Comparison of ENCODE assay signal across 17 cellular contexts in the genomic region with DNA sequence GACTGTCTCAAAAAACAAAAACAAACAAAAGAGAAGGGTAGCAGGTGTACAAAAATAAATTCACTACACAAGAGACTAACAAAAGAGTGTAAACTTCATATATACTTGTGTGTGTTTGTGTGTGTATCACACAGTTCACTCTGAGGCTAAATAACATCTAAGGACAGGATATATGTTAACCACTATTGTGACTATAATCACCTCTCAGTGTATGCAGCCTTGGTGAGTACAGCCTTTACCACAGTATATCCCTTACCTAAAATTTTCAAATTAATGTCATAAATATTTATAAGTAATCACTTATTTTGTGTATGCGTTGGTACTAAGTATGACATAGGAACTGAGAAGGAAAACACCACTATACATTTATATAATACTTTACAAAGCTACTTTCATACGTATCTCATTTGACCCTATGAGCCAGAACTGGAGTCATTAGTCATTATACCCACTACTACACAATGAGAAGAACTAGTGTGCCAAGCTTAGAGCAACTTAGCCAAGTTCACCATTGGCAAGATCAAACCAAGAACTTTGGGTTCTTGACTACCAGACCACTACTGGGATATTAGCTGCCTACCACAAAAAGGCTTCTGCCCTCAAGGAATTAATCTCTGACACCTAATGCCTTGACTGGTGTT.
A peak's percentile ranks its signal among the peaks of the same experiment; 100 is the strongest.
DNase-seq lines count a peak whose midpoint lies in the region; ATAC-seq and TF ChIP-seq lines count a peak whose summit lies in the region.
"Had no signal": no experiment of that assay in that cellular context is flagged by ENCODE, and none has a peak within 500 bp of the region (broad histone marks: within the 10 kb centered on the region; RNA-seq: fewer than 3 reads in every experiment).

No MANE protein-coding gene starts in this region.

- peak overlapping the region; percentile 38 for H3K27ac ChIP-seq in left ventricle myocardium inferior (replicated peaks)

- H3K27me3 ChIP-seq in left ventricle myocardium inferior (ENCODE audit: low read depth) = no peaks in the 10 kb centered on the region

- intact Hi-C loops in left ventricle myocardium inferior (cut with micrococcal nuclease) (no loop called here), Right ventricle myocardium inferior (cut with DNase I) (loop anchor here (10.0 kb wide), 1 partner anchor 52 kb away; no protein-coding TSS in a partner anchor)

- no peak for TF ChIP-seq CTCF in left ventricle myocardium inferior (IDR thresholded peaks at IDR 0.05; ENCODE audit: borderline replicate concordance)

- no peak overlapping the region for H3K4me3 ChIP-seq in left ventricle myocardium inferior

- ATAC-seq in Right ventricle myocardium inferior = no peak
- ATAC-seq in activated T-helper 17 cell treated with anti-CD3 and anti-CD28 coated beads, Interleukin-2, amount 50 U/mL, for 72 hours (replicated peaks) = peak; percentile 93
- no peak for ATAC-seq in memory B cell (ENCODE audit: low read depth)
- no peak for ATAC-seq in SK-N-SH treated with all-trans-retinoic acid at 6 μM for 48 hours
- no peak for ATAC-seq in GM21717 (IDR thresholded peaks at IDR 0.05; ENCODE audit: unreplicated experiment)
- no peak for ATAC-seq in GM18520 (IDR thresholded peaks at IDR 0.05; ENCODE audit: unreplicated experiment)

- H3K36me3 Mint-ChIP-seq in activated T-helper 17 cell treated with anti-CD3 and anti-CD28 coated beads, Interleukin-2, amount 50 U/mL, for 72 hours (ENCODE audit: low read depth) = no peaks in the 10 kb centered on the region
- peaks cover 4% of the 10 kb centered on the region for H3K36me3 Mint-ChIP-seq in memory B cell

- DNase-seq in left ventricle myocardium inferior = no peak
- no peak for DNase-seq in Right ventricle myocardium inferior (ENCODE audit: missing footprints)
- DNase-seq in memory B cell (ENCODE audit: low spot score in 2 of 2) = no peak
- no peak for DNase-seq in hypothalamus (lab: John Stamatoyannopoulos, UW)
- DNase-seq: activated CD4-positive, alpha-beta T cell treated with anti-CD3 and anti-CD28 coated beads, Interleukin-2, amount 50 U/mL, for 4 hours; aorta; kidney; NCI-H1417 treated with DMSO at 0.1 percent for 48 hours; NK-92 treated with Interleukin-12 subunit alpha and Interleukin-12 subunit beta, amount 100 ng/mL, for 24 hours; nucleus accumbens; small intestine; T1000 had no signal

- no peak overlapping the region for H3K4me3 Mint-ChIP-seq in activated T-helper 17 cell treated with anti-CD3 and anti-CD28 coated beads, Interleukin-2, amount 50 U/mL, for 72 hours
- H3K4me3 Mint-ChIP-seq in memory B cell = no peak overlapping the region
- H3K4me3 Mint-ChIP-seq: dendritic cell treated with granulocyte-macrophage colony-stimulating factor and Interleukin-4, amounts not matched to agents 40 ng/mL and 50 ng/mL, for 4 days had no signal

- no peaks in the 10 kb centered on the region for H3K36me3 ChIP-seq in left ventricle myocardium inferior

- H3K27ac Mint-ChIP-seq in activated T-helper 17 cell treated with anti-CD3 and anti-CD28 coated beads, Interleukin-2, amount 50 U/mL, for 72 hours = no peak overlapping the region
- peak overlapping the region; percentile 67 for H3K27ac Mint-ChIP-seq in memory B cell
- H3K27ac Mint-ChIP-seq: dendritic cell treated with granulocyte-macrophage colony-stimulating factor and Interleukin-4, amounts not matched to agents 40 ng/mL and 50 ng/mL, for 4 days had no signal

- H3K9me3 ChIP-seq in left ventricle myocardium inferior (replicated peaks) = no peaks in the 10 kb centered on the region

- peaks cover 10% of the 10 kb centered on the region for H3K4me1 Mint-ChIP-seq in activated T-helper 17 cell treated with anti-CD3 and anti-CD28 coated beads, Interleukin-2, amount 50 U/mL, for 72 hours
- peaks cover 12% of the 10 kb centered on the region for H3K4me1 Mint-ChIP-seq in memory B cell

- no peaks in the 10 kb centered on the region for H3K9me3 Mint-ChIP-seq in activated T-helper 17 cell treated with anti-CD3 and anti-CD28 coated beads, Interleukin-2, amount 50 U/mL, for 72 hours
- H3K9me3 Mint-ChIP-seq in memory B cell = no peaks in the 10 kb centered on the region
- H3K9me3 Mint-ChIP-seq: dendritic cell treated with granulocyte-macrophage colony-stimulating factor and Interleukin-4, amounts not matched to agents 40 ng/mL and 50 ng/mL, for 4 days had no signal

- H3K4me1 ChIP-seq in left ventricle myocardium inferior = peaks cover 69% of the 10 kb centered on the region

- H3K27me3 Mint-ChIP-seq in activated T-helper 17 cell treated with anti-CD3 and anti-CD28 coated beads, Interleukin-2, amount 50 U/mL, for 72 hours = no peaks in the 10 kb centered on the region
- no peaks in the 10 kb centered on the region for H3K27me3 Mint-ChIP-seq in memory B cell
- H3K27me3 Mint-ChIP-seq: dendritic cell treated with granulocyte-macrophage colony-stimulating factor and Interleukin-4, amounts not matched to agents 40 ng/mL and 50 ng/mL, for 4 days had no signal

TF ChIP-seq in SK-N-SH treated with all-trans-retinoic acid at 6 μM for 48 hours, 23 proteins besides CTCF, POLR2A, EP300 and RAD21:
- TF ChIP-seq BACH2 (CRISPR knock-in tag; IDR thresholded peaks at IDR 0.05; ENCODE audit: borderline replicate concordance) = no peak
